ENCODE assay signal across 1 cellular context in genomic region chr3:34889641-34890040, GRCh38.
TF ChIP-seq lines count a peak whose summit lies in the region.

No MANE protein-coding gene starts in this region.

TF ChIP-seq in GM23338, 12 proteins besides CTCF, POLR2A, EP300 and RAD21 (continued from another document):
- no peak for TF ChIP-seq ZNF462 (CRISPR knock-in tag; IDR thresholded peaks at IDR 0.05)
- no peak for TF ChIP-seq CREB1 (CRISPR knock-in tag; IDR thresholded peaks at IDR 0.05; ENCODE audit: low read depth)
- TF ChIP-seq ETS1 (IDR thresholded peaks at IDR 0.05), result no peak
- no peak for TF ChIP-seq POLR2AphosphoS5 (IDR thresholded peaks at IDR 0.05; ENCODE audit: low read depth)
- no peak for TF ChIP-seq JUNB (IDR thresholded peaks at IDR 0.05; ENCODE audit: unreplicated experiment)
- TF ChIP-seq NANOG (IDR thresholded peaks at IDR 0.05; ENCODE audit: borderline replicate concordance), result no peak
- no peak for TF ChIP-seq STAT1 (IDR thresholded peaks at IDR 0.05; ENCODE audit: unreplicated experiment)
TF ChIP-seq in GM23338: peak in this region for 0.
